Comparison of ENCODE assay signal across 8 cellular contexts in the genomic region with DNA sequence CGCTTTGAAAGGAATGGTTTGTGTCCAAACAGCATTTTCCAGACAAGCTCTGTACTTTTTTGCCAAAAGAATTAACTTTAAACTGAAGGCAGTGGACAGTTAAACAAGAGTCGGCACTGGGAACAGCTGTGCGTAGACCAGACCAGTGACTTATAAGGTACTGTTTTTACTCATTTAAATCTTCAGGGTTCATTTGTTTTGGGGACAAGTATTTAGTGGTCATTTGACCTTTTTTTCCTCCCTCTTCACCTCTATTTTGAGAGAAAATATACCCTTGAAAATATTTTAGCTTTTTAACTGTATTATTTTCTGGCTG.
DNase-seq lines count a peak whose midpoint lies in the region; ATAC-seq and TF ChIP-seq lines count a peak whose summit lies in the region.

No MANE protein-coding gene starts in this region.

- ATAC-seq in GM21737 (IDR thresholded peaks at IDR 0.05; ENCODE audit: unreplicated experiment) (peak; percentile 67), aorta (ENCODE audit: low FRiP score) (peak; percentile 64)
- ATAC-seq in activated CD4-positive, CD25-positive, alpha-beta regulatory T cell treated with anti-CD3 and anti-CD28 coated beads, Interleukin-2, amount 50 U/mL, for 24 hours: no peak

- H2AFZ ChIP-seq in hepatocyte: peak overlapping the region; percentile 7

- peak overlapping the region; percentile 61 for H3K4me2 ChIP-seq in hepatocyte

- H3K36me3 ChIP-seq in MG63 (no peaks in the 10 kb centered on the region), hepatocyte (replicated peaks; ENCODE audit: insufficient read depth, low read depth) (no peaks in the 10 kb centered on the region), aorta (ENCODE audit: control insufficient read depth in 1 of 2, insufficient read depth in 2 of 2, low read length in 1 of 2) (no peaks in the 10 kb centered on the region)

- H3K9me2 ChIP-seq in hepatocyte (replicated peaks; ENCODE audit: insufficient read depth): no peaks in the 10 kb centered on the region

- H3K4me3 ChIP-seq in AG09309 (ENCODE audit: control insufficient read depth, low read depth, low read length) (peak overlapping the region; percentile 38), MG63 (peak overlapping the region; percentile 35), hepatocyte (peak overlapping the region; percentile 9), aorta (ENCODE audit: low read length in 2 of 2) (peak overlapping the region; percentile 81 to 98)

- H3K79me2 ChIP-seq in hepatocyte: peaks cover 4% of the 10 kb centered on the region

- H4K20me1 ChIP-seq in hepatocyte (ENCODE audit: insufficient read depth, poor library complexity, severe bottlenecking): no peaks in the 10 kb centered on the region

- WGBS in hepatocyte (ENCODE audit: low lambda C conversion rate, missing lambda C conversion rate): 36% methylated on average over 3 of the region's 3 CpGs
- WGBS in aorta, 2 donors: 4% methylated on average over 3 of the region's 3 CpGs

- no peaks in the 10 kb centered on the region for H3K9me3 ChIP-seq in MG63
- no peaks in the 10 kb centered on the region for H3K9me3 ChIP-seq in hepatocyte (ENCODE audit: low read depth)
- no peaks in the 10 kb centered on the region for H3K9me3 ChIP-seq in aorta (ENCODE audit: control insufficient read depth, low read length)

- H3K27ac ChIP-seq in hepatocyte (peak overlapping the region; percentile 63), aorta (ENCODE audit: low read depth in 1 of 2, low read length in 2 of 2) (peak overlapping the region in 1 of 2 donors; percentile 67)

- peaks cover 4% of the 10 kb centered on the region for H3K4me1 ChIP-seq in hepatocyte (ENCODE audit: insufficient read depth)
- peaks cover 0 to 6% of the 10 kb centered on the region in 2 donors for H3K4me1 ChIP-seq in aorta (ENCODE audit: control insufficient read depth in 1 of 2, insufficient read depth in 2 of 2, low read length in 2 of 2)

- intact Hi-C loops in aorta (cut with DNase I): no loop called here

- DNase-seq in AG09309 (ENCODE audit: low read depth) (no peak), MG63 (no peak), hepatocyte (ENCODE audit: low spot score) (no peak), aorta (no peak), T-helper 9 cell (no peak), RKO (ENCODE audit: low spot score) (no peak)

- H3K27me3 ChIP-seq in MG63: no peaks in the 10 kb centered on the region
- H3K27me3 ChIP-seq in hepatocyte: no peaks in the 10 kb centered on the region
- no peaks in the 10 kb centered on the region for H3K27me3 ChIP-seq in aorta (ENCODE audit: control insufficient read depth in 1 of 2, insufficient read depth in 2 of 2, low read length in 1 of 2)

- TF ChIP-seq CTCF in AG09309 (IDR thresholded peaks at IDR 0.05; ENCODE audit: control insufficient read depth, insufficient read depth, low read depth, low read length, missing control alignments): no peak
- no peak for TF ChIP-seq CTCF in hepatocyte (IDR thresholded peaks at IDR 0.05; ENCODE audit: poor library complexity)

Comparison
In these comparisons a context has a peak if more than half of its experiments do, and no peak if none do; other contexts are left out.
1. H3K4me3 ChIP-seq: peak in every context shown above with its lines; median percentile 90 in aorta; 38 in AG09309; 35 in MG63; 9 in hepatocyte.
2. ATAC-seq: peak in GM21737 (single experiment) and aorta (single experiment); none in activated CD4-positive, CD25-positive, alpha-beta regulatory T cell treated with anti-CD3 and anti-CD28 coated beads, Interleukin-2, amount 50 U/mL, for 24 hours (0 of 2).